8 cellular contexts compared by ENCODE assay signal in genomic region chr5:112419050-112419595, GRCh38. TPM values are rescaled to one million over a fixed set of nuclear protein-coding genes. Genes with fewer than 3 reads are reported as not detected.
DNase-seq lines count a peak whose midpoint lies in the region; ATAC-seq and TF ChIP-seq lines count a peak whose summit lies in the region.

A gene with protein sequence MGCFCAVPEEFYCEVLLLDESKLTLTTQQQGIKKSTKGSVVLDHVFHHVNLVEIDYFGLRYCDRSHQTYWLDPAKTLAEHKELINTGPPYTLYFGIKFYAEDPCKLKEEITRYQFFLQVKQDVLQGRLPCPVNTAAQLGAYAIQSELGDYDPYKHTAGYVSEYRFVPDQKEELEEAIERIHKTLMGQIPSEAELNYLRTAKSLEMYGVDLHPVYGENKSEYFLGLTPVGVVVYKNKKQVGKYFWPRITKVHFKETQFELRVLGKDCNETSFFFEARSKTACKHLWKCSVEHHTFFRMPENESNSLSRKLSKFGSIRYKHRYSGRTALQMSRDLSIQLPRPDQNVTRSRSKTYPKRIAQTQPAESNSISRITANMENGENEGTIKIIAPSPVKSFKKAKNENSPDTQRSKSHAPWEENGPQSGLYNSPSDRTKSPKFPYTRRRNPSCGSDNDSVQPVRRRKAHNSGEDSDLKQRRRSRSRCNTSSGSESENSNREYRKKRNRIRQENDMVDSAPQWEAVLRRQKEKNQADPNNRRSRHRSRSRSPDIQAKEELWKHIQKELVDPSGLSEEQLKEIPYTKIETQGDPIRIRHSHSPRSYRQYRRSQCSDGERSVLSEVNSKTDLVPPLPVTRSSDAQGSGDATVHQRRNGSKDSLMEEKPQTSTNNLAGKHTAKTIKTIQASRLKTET (minus strand): TSS chr5:112419277. CDS start chr5:112419039, 238 bp downstream.

- H3K4me1 Mint-ChIP-seq in chondrocyte (ENCODE audit: low read depth): peaks cover 12% of the 10 kb centered on the region
- peaks cover 14% of the 10 kb centered on the region for H3K4me1 Mint-ChIP-seq in stimulated activated memory B cell treated with anti-CD40 and anti-IgM and Interleukin-4, amounts not matched to agents 10 μg/mL and 1 μg/mL and 100 μg/mL, for 72 hours

- no peaks in the 10 kb centered on the region for H3K9me3 Mint-ChIP-seq in chondrocyte (ENCODE audit: low read depth)
- H3K9me3 Mint-ChIP-seq in stimulated activated memory B cell treated with anti-CD40 and anti-IgM and Interleukin-4, amounts not matched to agents 10 μg/mL and 1 μg/mL and 100 μg/mL, for 72 hours: peaks cover 6% of the 10 kb centered on the region

- H3K27ac Mint-ChIP-seq in chondrocyte (ENCODE audit: unreplicated experiment): no peak within 1 kb of the TSS
- H3K27ac Mint-ChIP-seq in stimulated activated memory B cell treated with anti-CD40 and anti-IgM and Interleukin-4, amounts not matched to agents 10 μg/mL and 1 μg/mL and 100 μg/mL, for 72 hours: peak within 1 kb of the TSS; percentile 60

- TF ChIP-seq CTCF in GM13976 (IDR thresholded peaks at IDR 0.05; ENCODE audit: borderline replicate concordance, control extremely low read depth, extremely low read depth, insufficient read depth, missing control alignments) (no peak), chondrocyte (IDR thresholded peaks at IDR 0.05) (no peak)

- peak within 1 kb of the TSS; percentile 55 for H3K27ac ChIP-seq in layer of hippocampus (ENCODE audit: low read depth, low read length)

- in situ Hi-C loops in GM13976 (cut with MboI; ENCODE audit: low sequenced_read_pairs, unreplicated experiment): no loop called here

- H3K27me3 Mint-ChIP-seq in chondrocyte (ENCODE audit: low read depth): peaks cover 25% of the 10 kb centered on the region
- H3K27me3 Mint-ChIP-seq in stimulated activated memory B cell treated with anti-CD40 and anti-IgM and Interleukin-4, amounts not matched to agents 10 μg/mL and 1 μg/mL and 100 μg/mL, for 72 hours: peaks cover 39% of the 10 kb centered on the region

- no peaks in the 10 kb centered on the region for H3K36me3 Mint-ChIP-seq in chondrocyte (ENCODE audit: low read depth)
- H3K36me3 Mint-ChIP-seq in stimulated activated memory B cell treated with anti-CD40 and anti-IgM and Interleukin-4, amounts not matched to agents 10 μg/mL and 1 μg/mL and 100 μg/mL, for 72 hours: no peaks in the 10 kb centered on the region

- peak within 1 kb of the TSS; percentile 74 for H3K4me3 Mint-ChIP-seq in chondrocyte (ENCODE audit: unreplicated experiment)
- peak within 1 kb of the TSS; percentile 86 for H3K4me3 Mint-ChIP-seq in stimulated activated memory B cell treated with anti-CD40 and anti-IgM and Interleukin-4, amounts not matched to agents 10 μg/mL and 1 μg/mL and 100 μg/mL, for 72 hours

- ATAC-seq in stimulated activated memory B cell treated with anti-CD40 and anti-IgM and Interleukin-4, amounts not matched to agents 10 μg/mL and 1 μg/mL and 100 μg/mL, for 72 hours: no peak
- no peak for ATAC-seq in HG03039 (IDR thresholded peaks at IDR 0.05; ENCODE audit: unreplicated experiment)

- H3K27me3 ChIP-seq in layer of hippocampus (ENCODE audit: control insufficient read depth, insufficient read depth, low read length): no peaks in the 10 kb centered on the region

- DNase-seq in 8988T (peak; percentile 15), GM13976 (ENCODE audit: low spot score) (peak; percentile 34), NCI-H2227 treated with DMSO at 0.1 percent for 48 hours (lab: John Stamatoyannopoulos, UW) (peak; percentile 20), chondrocyte (ENCODE audit: low spot score) (no peak), NCI-H2196 (lab: John Stamatoyannopoulos, UW; ENCODE audit: unreplicated experiment) (no peak)

RNA-seq across cellular contexts. Expression of the gene that starts here (rescaled TPM):
- 2.5 to 3.9 TPM (median 3.5 TPM) in 3 replicates for total RNA-seq in chondrocyte

Comparison
In these comparisons a context has a peak if more than half of its experiments do, and no peak if none do; other contexts are left out.
1. DNase-seq: peak in 8988T (single experiment), GM13976 (single experiment) and NCI-H2227 treated with DMSO at 0.1 percent for 48 hours (single experiment); none in chondrocyte (single experiment) and NCI-H2196 (single experiment).